In genomic region chrX:47543496-47543895, GRCh38 we compare ENCODE assay signal across 8 cellular contexts.
"Had no signal": no experiment of that assay in that cellular context is flagged by ENCODE, and none has a peak within 500 bp of the region (broad histone marks: within the 10 kb centered on the region; RNA-seq: fewer than 3 reads in every experiment).

No MANE protein-coding gene starts in this region.

- DNase-seq: GM23248, GOT3, H7, H9, HCEC 1CT, HFFc6 had no signal

- ATAC-seq: HCT116 had no signal

- H3K4me3 Mint-ChIP-seq: H9, HFFc6 had no signal

- H3K9ac ChIP-seq: GM23248 had no signal

- H3K9me3 ChIP-seq: HAP-1 had no signal

- H3K27ac ChIP-seq: GM23248 had no signal

- H2AFZ ChIP-seq: GM23248 had no signal

- H3K9me3 Mint-ChIP-seq: HFFc6 had no signal

- H3K4me3 ChIP-seq: GM23248, HAP-1 had no signal

- H3K27ac Mint-ChIP-seq: H9, HFFc6 had no signal

- H3K36me3 ChIP-seq: HAP-1 had no signal
